Comparison of ENCODE assay signal across 1 cellular context in the genomic region with DNA sequence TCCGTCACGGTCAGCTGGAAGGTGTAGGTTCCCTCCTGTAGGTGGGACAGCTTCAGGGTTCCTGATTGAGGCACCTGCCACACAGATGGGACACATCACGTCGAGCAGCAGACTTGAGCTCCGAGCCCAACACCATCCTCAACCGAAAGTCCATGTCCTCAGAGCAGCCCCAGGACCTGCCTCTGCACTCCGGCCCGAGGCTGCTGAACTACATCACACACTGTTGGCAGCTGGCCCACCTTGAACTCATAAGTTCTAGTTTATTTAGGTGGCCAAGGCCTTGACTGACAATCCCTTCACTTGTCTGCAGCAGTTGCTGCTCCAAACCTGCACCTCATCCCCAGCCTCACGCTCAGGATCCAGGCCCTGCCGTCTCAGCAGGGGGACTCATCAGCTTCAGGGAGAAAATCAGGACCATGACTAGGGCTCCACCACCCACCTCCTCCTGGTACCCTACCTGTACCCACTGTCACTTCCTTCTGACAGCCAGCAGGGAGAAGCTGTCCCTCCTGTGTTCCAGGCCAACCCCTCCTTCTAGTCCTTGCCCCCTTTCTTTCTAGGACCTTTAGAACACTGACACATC.
TF ChIP-seq lines count a peak whose summit lies in the region.

No MANE protein-coding gene starts in this region.

TF ChIP-seq in IMR-90, 13 proteins besides CTCF, POLR2A, EP300 and RAD21:
- TF ChIP-seq, protein P1, sequence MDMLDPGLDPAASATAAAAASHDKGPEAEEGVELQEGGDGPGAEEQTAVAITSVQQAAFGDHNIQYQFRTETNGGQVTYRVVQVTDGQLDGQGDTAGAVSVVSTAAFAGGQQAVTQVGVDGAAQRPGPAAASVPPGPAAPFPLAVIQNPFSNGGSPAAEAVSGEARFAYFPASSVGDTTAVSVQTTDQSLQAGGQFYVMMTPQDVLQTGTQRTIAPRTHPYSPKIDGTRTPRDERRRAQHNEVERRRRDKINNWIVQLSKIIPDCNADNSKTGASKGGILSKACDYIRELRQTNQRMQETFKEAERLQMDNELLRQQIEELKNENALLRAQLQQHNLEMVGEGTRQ (IDR thresholded peaks at IDR 0.05; ENCODE audit: low read depth, low read length): no peak
- no peak for TF ChIP-seq SMC3 (IDR thresholded peaks at IDR 0.05; ENCODE audit: low read depth, low read length)
- no peak for TF ChIP-seq MAFK (IDR thresholded peaks at IDR 0.05; ENCODE audit: low read depth, low read length)
- no peak for TF ChIP-seq NFE2L2 (IDR thresholded peaks at IDR 0.05; ENCODE audit: low read depth, low read length)
- no peak for TF ChIP-seq RFX5 (IDR thresholded peaks at IDR 0.05; ENCODE audit: low read depth, low read length)
